Comparison of ENCODE assay signal across 8 cellular contexts in genomic region chr9:36258989-36259315, GRCh38. TPM values are rescaled to one million over a fixed set of nuclear protein-coding genes. Genes with fewer than 3 reads are reported as not detected.
DNase-seq lines count a peak whose midpoint lies in the region; ATAC-seq and TF ChIP-seq lines count a peak whose summit lies in the region.

No MANE protein-coding gene starts in this region.

- H2AFZ ChIP-seq in trophoblast cell (ENCODE audit: insufficient read depth, low read length, poor library complexity): no peak overlapping the region

- no peak overlapping the region for H3K23ac ChIP-seq in trophoblast cell (ENCODE audit: low read length)

- no peak for TF ChIP-seq POLR2A in Peyer's patch (IDR thresholded peaks at IDR 0.05)

- no peak overlapping the region for H3K18ac ChIP-seq in trophoblast cell (ENCODE audit: low read length)

- H4K8ac ChIP-seq in trophoblast cell (ENCODE audit: low read depth, low read length): peak overlapping the region; percentile 39

- DNase-seq in Peyer's patch: no peak
- DNase-seq in trophoblast cell: no peak
- no peak for DNase-seq in foreskin melanocyte

- peak overlapping the region; percentile 78 for H3K4me2 ChIP-seq in DOHH2 (ENCODE audit: low read length)
- H3K4me2 ChIP-seq in trophoblast cell (ENCODE audit: low read length): peak overlapping the region; percentile 57

- H2AK5ac ChIP-seq in trophoblast cell (ENCODE audit: low read length): no peak overlapping the region

- H3K36me3 ChIP-seq in DOHH2 (ENCODE audit: control insufficient read depth, low read length): peaks cover 10% of the 10 kb centered on the region
- H3K36me3 ChIP-seq in Peyer's patch: no peaks in the 10 kb centered on the region
- H3K36me3 ChIP-seq in esophagus (ENCODE audit: control insufficient read depth in 2 of 2, insufficient read depth in 2 of 2, low read length in 1 of 2): no peaks in the 10 kb centered on the region
- peaks cover 0 to 2% of the 10 kb centered on the region in 2 experiments for H3K36me3 ChIP-seq in trophoblast cell (ENCODE audit: control insufficient read depth in 1 of 2, insufficient read depth in 2 of 2, low read length in 2 of 2)

- no peak overlapping the region for H2BK120ac ChIP-seq in trophoblast cell (ENCODE audit: insufficient read depth, low read length, poor library complexity)

- H3K4me1 ChIP-seq in DOHH2 (ENCODE audit: control insufficient read depth, low read length): peaks cover 16% of the 10 kb centered on the region
- H3K4me1 ChIP-seq in Peyer's patch: peaks cover 0 to 7% (median 3%) of the 10 kb centered on the region in 4 donors
- no peaks in the 10 kb centered on the region for H3K4me1 ChIP-seq in esophagus (ENCODE audit: control insufficient read depth in 2 of 2, insufficient read depth in 2 of 2, low read length in 1 of 2)
- no peaks in the 10 kb centered on the region for H3K4me1 ChIP-seq in trophoblast cell (ENCODE audit: control insufficient read depth in 1 of 2, insufficient read depth in 2 of 2, low read length in 2 of 2)

- H3K9me2 ChIP-seq in DOHH2 (replicated peaks; ENCODE audit: control insufficient read depth, low read length): no peaks in the 10 kb centered on the region

- no peaks in the 10 kb centered on the region for H3K79me1 ChIP-seq in trophoblast cell (ENCODE audit: low read length)

- H3F3A ChIP-seq in DOHH2 (ENCODE audit: control insufficient read depth, insufficient read depth): peaks cover 8% of the 10 kb centered on the region; the same call in 1 of the 2 replicates

- peak overlapping the region; percentile 3 for H3K14ac ChIP-seq in trophoblast cell (ENCODE audit: low read length)

- no peak overlapping the region for H2BK12ac ChIP-seq in trophoblast cell (ENCODE audit: low read length)

- H3K79me2 ChIP-seq in DOHH2 (ENCODE audit: control insufficient read depth, low read length): peaks cover 40% of the 10 kb centered on the region
- no peaks in the 10 kb centered on the region for H3K79me2 ChIP-seq in trophoblast cell (ENCODE audit: control insufficient read depth, insufficient read depth, low read length, poor library complexity)

- peak overlapping the region; percentile 10 for H3K9ac ChIP-seq in trophoblast cell (ENCODE audit: low read length)

- H3K27ac ChIP-seq in DOHH2 (ENCODE audit: low read depth, low read length) (0 out of 2 replicates have a peak overlapping the region, but pooled peaks have one; percentile 87), Peyer's patch (peak overlapping the region; percentile 95 to 100 (median 97)), esophagus (ENCODE audit: low read depth in 2 of 2, low read length in 1 of 2) (peak overlapping the region; percentile 97 to 98), trophoblast cell (ENCODE audit: low read depth, low read length) (no peak overlapping the region)

- no peak overlapping the region for H4K91ac ChIP-seq in trophoblast cell (ENCODE audit: low read depth, low read length)

- no peaks in the 10 kb centered on the region for H4K20me1 ChIP-seq in DOHH2 (ENCODE audit: control insufficient read depth, insufficient read depth, low read depth, low read length)

- ATAC-seq in GM21619 (IDR thresholded peaks at IDR 0.05; ENCODE audit: unreplicated experiment): no peak
- no peak for ATAC-seq in GM19395 (IDR thresholded peaks at IDR 0.05; ENCODE audit: unreplicated experiment)
- no peak for ATAC-seq in HG02885 (IDR thresholded peaks at IDR 0.05; ENCODE audit: poor library complexity, unreplicated experiment)

- H3K4ac ChIP-seq in trophoblast cell (ENCODE audit: low read depth, low read length): no peak overlapping the region

- no peak overlapping the region for H2BK5ac ChIP-seq in trophoblast cell (ENCODE audit: low read depth, low read length, poor library complexity)

- H4K12ac ChIP-seq in trophoblast cell (ENCODE audit: low read depth, low read length): peak overlapping the region; percentile 58

- TF ChIP-seq CTCF in DOHH2 (IDR thresholded peaks at IDR 0.05; ENCODE audit: low read depth, low read length, poor library complexity, severe bottlenecking) (no peak), Peyer's patch (IDR thresholded peaks at IDR 0.05) (no peak)

- 47 to 53% methylated on average over 7 of the region's 7 CpGs for WGBS in esophagus, 2 donors
- WGBS in trophoblast cell (ENCODE audit: extremely low coverage, insufficient coverage, insufficient read length): no CpG with 5 or more reads among the region's 7 CpGs

- H3K27me3 ChIP-seq in DOHH2 (ENCODE audit: control insufficient read depth, low read length) (no peaks in the 10 kb centered on the region), Peyer's patch (no peaks in the 10 kb centered on the region), esophagus (ENCODE audit: control insufficient read depth in 1 of 2, insufficient read depth in 2 of 2, low read length in 2 of 2) (no peaks in the 10 kb centered on the region), trophoblast cell (ENCODE audit: insufficient read depth, low read length) (no peaks in the 10 kb centered on the region)

- peak overlapping the region; percentile 83 for H3K4me3 ChIP-seq in DOHH2 (ENCODE audit: low read length)
- peak overlapping the region; percentile 87 to 100 (median 94) for H3K4me3 ChIP-seq in Peyer's patch
- peak overlapping the region; percentile 68 to 73 for H3K4me3 ChIP-seq in esophagus (ENCODE audit: low read depth in 1 of 2, low read length in 2 of 2)
- H3K4me3 ChIP-seq in trophoblast cell (ENCODE audit: low read depth, low read length): peak overlapping the region; percentile 86

- no peaks in the 10 kb centered on the region for H3K9me3 ChIP-seq in DOHH2 (ENCODE audit: control insufficient read depth, insufficient read depth, low read length)
- H3K9me3 ChIP-seq in Peyer's patch: no peaks in the 10 kb centered on the region
- no peaks in the 10 kb centered on the region for H3K9me3 ChIP-seq in esophagus (ENCODE audit: control insufficient read depth in 2 of 2, insufficient read depth in 1 of 2, low read depth in 1 of 2, low read length in 1 of 2)
- H3K9me3 ChIP-seq in trophoblast cell (ENCODE audit: insufficient read depth, low read depth, low read length): peaks cover 1% of the 10 kb centered on the region

RNA-seq across cellular contexts. Expression of gene GNE, which starts 0.7 kb away (rescaled TPM):
- total RNA-seq in Peyer's patch: 10 to 100 TPM; 18.4 to 47.0 (median 23.5) TPM
- 10 to 100 TPM in 1 of 2 donors, 1 to 10 TPM in 1; 4.8 to 13.0 TPM for polyA plus RNA-seq in esophagus
- 38.9 and 42.9 TPM in 2 replicates for polyA plus RNA-seq in trophoblast cell (2013)
